Comparison of ENCODE assay signal across 13 cellular contexts in genomic region chr12:6968426-6968825, GRCh38. TPM values are rescaled to one million over a fixed set of nuclear protein-coding genes. Genes with fewer than 3 reads are reported as not detected.
DNase-seq lines count a peak whose midpoint lies in the region; ATAC-seq, FAIRE-seq and TF ChIP-seq lines count a peak whose summit lies in the region.
"Had no signal": no experiment of that assay in that cellular context is flagged by ENCODE, and none has a peak within 500 bp of the region (broad histone marks: within the 10 kb centered on the region; RNA-seq: fewer than 3 reads in every experiment).

No MANE protein-coding gene starts in this region.

- H3K36me3 Mint-ChIP-seq in stimulated activated naive CD8-positive, alpha-beta T cell treated with anti-CD3 and anti-CD28 coated beads, Interleukin-15, Interleukin-2, amounts not matched to agents 100 ng/mL and 50 ng/mL, for 24 hours (ENCODE audit: low read depth): peaks cover 79% of the 10 kb centered on the region
- H3K36me3 Mint-ChIP-seq in activated CD4-positive, alpha-beta memory T cell treated with anti-CD3 and anti-CD28 coated beads for 36 hours: peaks cover 50% of the 10 kb centered on the region

- no peaks in the 10 kb centered on the region for H3K27me3 ChIP-seq in keratinocyte (ENCODE audit: control insufficient read depth, extremely low read depth, insufficient read depth, low read length)
- H3K27me3 ChIP-seq in upper lobe of right lung: no peaks in the 10 kb centered on the region
- H3K27me3 ChIP-seq: SJSA1 had no signal

- H3K27ac ChIP-seq in keratinocyte (ENCODE audit: control insufficient read depth, insufficient read depth, low read length) (no peak overlapping the region), upper lobe of right lung (no peak overlapping the region)
- H3K27ac ChIP-seq: SJSA1 had no signal

- no peak overlapping the region for H3K9ac ChIP-seq in keratinocyte (ENCODE audit: control insufficient read depth, extremely low read depth, insufficient read depth, low read length)

- ATAC-seq in stimulated activated naive CD8-positive, alpha-beta T cell treated with anti-CD3 and anti-CD28 coated beads, Interleukin-15, Interleukin-2, amounts not matched to agents 100 U/mL and 50 U/mL, for 24 hours: no peak
- ATAC-seq in upper lobe of right lung (no peak), GM19467 (IDR thresholded peaks at IDR 0.05; ENCODE audit: unreplicated experiment) (no peak)
- ATAC-seq: mucosa of descending colon had no signal

- H3K79me2 ChIP-seq in keratinocyte (ENCODE audit: control insufficient read depth, insufficient read depth, low read length): peaks cover 91% of the 10 kb centered on the region

- no peaks in the 10 kb centered on the region for H3K27me3 Mint-ChIP-seq in stimulated activated naive CD8-positive, alpha-beta T cell treated with anti-CD3 and anti-CD28 coated beads, Interleukin-15, Interleukin-2, amounts not matched to agents 100 ng/mL and 50 ng/mL, for 24 hours
- H3K27me3 Mint-ChIP-seq in activated CD4-positive, alpha-beta memory T cell treated with anti-CD3 and anti-CD28 coated beads for 36 hours: no peaks in the 10 kb centered on the region

- H3K9me3 ChIP-seq in keratinocyte (ENCODE audit: control insufficient read depth, low read depth, low read length) (no peaks in the 10 kb centered on the region), upper lobe of right lung (no peaks in the 10 kb centered on the region)
- H3K9me3 ChIP-seq: mucosa of descending colon, SJSA1 had no signal

- H3K36me3 ChIP-seq in keratinocyte (ENCODE audit: control insufficient read depth in 2 of 2, extremely low read depth in 1 of 2, insufficient read depth in 2 of 2, low read length in 2 of 2) (peaks cover 22 to 55% of the 10 kb centered on the region in 2 experiments), upper lobe of right lung (peaks cover 46% of the 10 kb centered on the region)

- peak overlapping the region; percentile 86 for H3K4me2 ChIP-seq in keratinocyte (ENCODE audit: control insufficient read depth, extremely low read depth, insufficient read depth, low read depth, low read length)

- H4K20me1 ChIP-seq in keratinocyte (ENCODE audit: control insufficient read depth, extremely low read depth, insufficient read depth, low read length): peaks cover 8% of the 10 kb centered on the region

- H3K9me3 Mint-ChIP-seq in stimulated activated naive CD8-positive, alpha-beta T cell treated with anti-CD3 and anti-CD28 coated beads, Interleukin-15, Interleukin-2, amounts not matched to agents 100 ng/mL and 50 ng/mL, for 24 hours: no peaks in the 10 kb centered on the region
- H3K9me3 Mint-ChIP-seq in activated CD4-positive, alpha-beta memory T cell treated with anti-CD3 and anti-CD28 coated beads for 36 hours: no peaks in the 10 kb centered on the region

- peak overlapping the region; percentile 100 for H3K27ac Mint-ChIP-seq in stimulated activated naive CD8-positive, alpha-beta T cell treated with anti-CD3 and anti-CD28 coated beads, Interleukin-15, Interleukin-2, amounts not matched to agents 100 ng/mL and 50 ng/mL, for 24 hours
- peak overlapping the region; percentile 98 for H3K27ac Mint-ChIP-seq in activated CD4-positive, alpha-beta memory T cell treated with anti-CD3 and anti-CD28 coated beads for 36 hours

- H3K4me1 ChIP-seq in keratinocyte (ENCODE audit: control insufficient read depth, extremely low read depth, insufficient read depth, low read length): peaks cover 42% of the 10 kb centered on the region
- peaks cover 33% of the 10 kb centered on the region for H3K4me1 ChIP-seq in upper lobe of right lung

- H3K9me1 ChIP-seq in keratinocyte (ENCODE audit: control insufficient read depth, extremely low read depth, insufficient read depth, low read length): peaks cover 3% of the 10 kb centered on the region

- H3K4me3 ChIP-seq in keratinocyte (ENCODE audit: control insufficient read depth in 2 of 3, extremely low read depth in 1 of 3, insufficient read depth in 2 of 3, low read depth in 1 of 3, low read length in 3 of 3) (no peak overlapping the region), upper lobe of right lung (no peak overlapping the region)
- H3K4me3 ChIP-seq: mucosa of descending colon had no signal

- intact Hi-C loops in activated CD4-positive, alpha-beta memory T cell treated with anti-CD3 and anti-CD28 coated beads for 36 hours (cut with micrococcal nuclease): no loop called here
- intact Hi-C loops in upper lobe of right lung (cut with DNase I): loop anchor here (10.0 kb wide), 1 partner anchor 146 kb away; no protein-coding TSS in a partner anchor

- peaks cover 82% of the 10 kb centered on the region for H3K4me1 Mint-ChIP-seq in stimulated activated naive CD8-positive, alpha-beta T cell treated with anti-CD3 and anti-CD28 coated beads, Interleukin-15, Interleukin-2, amounts not matched to agents 100 ng/mL and 50 ng/mL, for 24 hours (ENCODE audit: low read depth)
- H3K4me1 Mint-ChIP-seq in activated CD4-positive, alpha-beta memory T cell treated with anti-CD3 and anti-CD28 coated beads for 36 hours (ENCODE audit: low read depth): peaks cover 62% of the 10 kb centered on the region

- POLR2A ChIA-PET in activated CD4-positive, alpha-beta memory T cell treated with anti-CD3 and anti-CD28 coated beads for 36 hours (lab: Charles Lee): interaction anchor here (1.0 to 3.6 kb wide), 6 partner anchors 7 to 30 kb away, joined by 3 to 50 read pairs (median 10); partner anchors contain the start of genes C12orf57, PTPN6 and RNU7-1

- no peak for TF ChIP-seq CTCF in keratinocyte (optimal IDR thresholded peaks at IDR 0.05 in 1 of 3, IDR thresholded peaks at IDR 0.05 in 1 of 3, conservative IDR thresholded peaks at IDR 0.05 in 1 of 3; ENCODE audit: extremely low read depth in 1 of 3, insufficient read depth in 2 of 3, low read length in 3 of 3)
- no peak for TF ChIP-seq CTCF in upper lobe of right lung (IDR thresholded peaks at IDR 0.05)

- CTCF ChIA-PET in activated CD4-positive, alpha-beta memory T cell treated with anti-CD3 and anti-CD28 coated beads for 36 hours (lab: Charles Lee): interaction anchor here (0.8 to 2.9 kb wide), 10 partner anchors 10 to 99 kb away, joined by 3 to 34 read pairs (median 8); partner anchors contain the start of genes C12orf57, PTPN6, RNU7-1 and SPSB2

- DNase-seq in stimulated activated naive CD8-positive, alpha-beta T cell treated with anti-CD3 and anti-CD28 coated beads, Interleukin-15, Interleukin-2, amounts not matched to agents 100 U/mL and 50 U/mL, for 24 hours: no peak
- no peak for DNase-seq in activated CD4-positive, alpha-beta memory T cell treated with anti-CD3 and anti-CD28 coated beads for 36 hours
- DNase-seq in keratinocyte (ENCODE audit: low read depth, low spot score) (no peak), upper lobe of right lung (peak; percentile 17), NCI-H1436 (lab: John Stamatoyannopoulos, UW) (no peak)
- DNase-seq in stimulated activated CD4-positive, alpha-beta T cell treated with anti-CD3 and anti-CD28 coated beads, Interleukin-2, amount 100 ng/mL, for 24 hours: no peak
- DNase-seq: activated gamma-delta T cell treated with Interleukin-2 at 50 U/mL for 16 hours, mucosa of descending colon, NCI-H1417 had no signal

- no peak overlapping the region for H2AFZ ChIP-seq in keratinocyte (ENCODE audit: control insufficient read depth, low read length)

- H3K4me3 Mint-ChIP-seq in stimulated activated naive CD8-positive, alpha-beta T cell treated with anti-CD3 and anti-CD28 coated beads, Interleukin-15, Interleukin-2, amounts not matched to agents 100 ng/mL and 50 ng/mL, for 24 hours: peak overlapping the region; percentile 100
- peak overlapping the region; percentile 100 for H3K4me3 Mint-ChIP-seq in activated CD4-positive, alpha-beta memory T cell treated with anti-CD3 and anti-CD28 coated beads for 36 hours

- FAIRE-seq in keratinocyte (lab: Jason Lieb, UNC): no peak
- FAIRE-seq: GM19239 had no signal

- dilution Hi-C loops in keratinocyte (cut with MboI; ENCODE audit: extremely low pct_ligation_motif_present, low sequenced_read_pairs): no loop called here

RNA-seq across cellular contexts. Expression of gene PHB2, which starts 2.0 kb away (rescaled TPM):
- total RNA-seq in activated CD4-positive, alpha-beta memory T cell treated with anti-CD3 and anti-CD28 coated beads for 36 hours: 100 to 1,000 TPM; 334 to 346 TPM
- 225 to 270 TPM (median 244 TPM) in 3 replicates for polyA plus RNA-seq in keratinocyte
- 45.5 TPM for polyA plus RNA-seq in keratinocyte (2011; ENCODE audit: low read depth)
- polyA plus RNA-seq in keratinocyte (2011; cell fraction: cytosol; rRNA removed): 214 and 236 TPM in 2 replicates
- 161 and 173 TPM in 2 replicates for polyA plus RNA-seq in keratinocyte (2011; cell fraction: nucleus; rRNA removed)
- 97.6 and 161 TPM in 2 replicates for polyA plus RNA-seq in keratinocyte (2012; ENCODE audit: low replicate concordance)
- polyA minus RNA-seq in keratinocyte: 102 to 141 TPM (median 127 TPM) in 3 replicates
- polyA minus RNA-seq in keratinocyte (2011; cell fraction: cytosol; rRNA and poly(A)+ RNA removed): 116 TPM
- 52.7 and 53.3 TPM in 2 replicates for polyA minus RNA-seq in keratinocyte (2011; cell fraction: nucleus; rRNA and poly(A)+ RNA removed)
- 126 TPM for total RNA-seq in upper lobe of right lung

RNA-seq across cellular contexts. Expression of gene EMG1, which starts 2.3 kb away (rescaled TPM):
- total RNA-seq in activated CD4-positive, alpha-beta memory T cell treated with anti-CD3 and anti-CD28 coated beads for 36 hours: 10 to 100 TPM; 76.5 to 81.5 TPM
- 61.6 to 104 TPM (median 76.9 TPM) in 3 replicates for polyA plus RNA-seq in keratinocyte
- polyA plus RNA-seq in keratinocyte (2011; ENCODE audit: low read depth): 56.1 TPM
- 73.4 and 74.3 TPM in 2 replicates for polyA plus RNA-seq in keratinocyte (2011; cell fraction: cytosol; rRNA removed)
- 48.1 and 49.0 TPM in 2 replicates for polyA plus RNA-seq in keratinocyte (2011; cell fraction: nucleus; rRNA removed)
- 79.0 and 91.0 TPM in 2 replicates for polyA plus RNA-seq in keratinocyte (2012; ENCODE audit: low replicate concordance)
- polyA minus RNA-seq in keratinocyte: 24.4 to 38.8 TPM (median 30.2 TPM) in 3 replicates
- 21.5 TPM for polyA minus RNA-seq in keratinocyte (2011; cell fraction: cytosol; rRNA and poly(A)+ RNA removed)
- polyA minus RNA-seq in keratinocyte (2011; cell fraction: nucleus; rRNA and poly(A)+ RNA removed): 7.2 and 15.8 TPM in 2 replicates
- 35.6 TPM for total RNA-seq in upper lobe of right lung

RNA-seq across cellular contexts. Expression of gene PTPN6, which starts 17.3 kb away (rescaled TPM):
- 100 to 1,000 TPM; 321 to 324 TPM for total RNA-seq in activated CD4-positive, alpha-beta memory T cell treated with anti-CD3 and anti-CD28 coated beads for 36 hours
- polyA plus RNA-seq in keratinocyte: 18.7 to 21.0 TPM (median 19.7 TPM) in 3 replicates
- 29.9 TPM for polyA plus RNA-seq in keratinocyte (2011; ENCODE audit: low read depth)
- 11.7 and 19.6 TPM in 2 replicates for polyA plus RNA-seq in keratinocyte (2011; cell fraction: cytosol; rRNA removed)
- polyA plus RNA-seq in keratinocyte (2011; cell fraction: nucleus; rRNA removed): 28.5 and 37.9 TPM in 2 replicates
- polyA plus RNA-seq in keratinocyte (2012; ENCODE audit: low replicate concordance): 24.7 and 25.1 TPM in 2 replicates
- 14.2 to 34.8 TPM (median 17.7 TPM) in 3 replicates for polyA minus RNA-seq in keratinocyte
- polyA minus RNA-seq in keratinocyte (2011; cell fraction: cytosol; rRNA and poly(A)+ RNA removed): 23.8 TPM
- 5.6 and 10.3 TPM in 2 replicates for polyA minus RNA-seq in keratinocyte (2011; cell fraction: nucleus; rRNA and poly(A)+ RNA removed)
- total RNA-seq in upper lobe of right lung: 154 TPM
- total RNA-seq: SJSA1 had no signal

RNA-seq across cellular contexts. Expression of gene C12orf57, which starts 24.6 kb away (rescaled TPM):
- 100 to 1,000 TPM; 257 to 272 TPM for total RNA-seq in activated CD4-positive, alpha-beta memory T cell treated with anti-CD3 and anti-CD28 coated beads for 36 hours
- polyA plus RNA-seq in keratinocyte: 121 to 211 TPM (median 137 TPM) in 3 replicates
- 27.9 TPM for polyA plus RNA-seq in keratinocyte (2011; ENCODE audit: low read depth)
- 145 and 239 TPM in 2 replicates for polyA plus RNA-seq in keratinocyte (2011; cell fraction: cytosol; rRNA removed)
- polyA plus RNA-seq in keratinocyte (2011; cell fraction: nucleus; rRNA removed): 64.7 and 79.2 TPM in 2 replicates
- 106 and 137 TPM in 2 replicates for polyA plus RNA-seq in keratinocyte (2012; ENCODE audit: low replicate concordance)
- polyA minus RNA-seq in keratinocyte: 30.4 to 74.9 TPM (median 35.3 TPM) in 3 replicates
- 64.5 TPM for polyA minus RNA-seq in keratinocyte (2011; cell fraction: cytosol; rRNA and poly(A)+ RNA removed)
- 20.9 and 21.8 TPM in 2 replicates for polyA minus RNA-seq in keratinocyte (2011; cell fraction: nucleus; rRNA and poly(A)+ RNA removed)
- total RNA-seq in upper lobe of right lung: 197 TPM

RNA-seq across cellular contexts. Expression of gene RNU7-1, which starts 24.8 kb away (rescaled TPM):
- total RNA-seq in activated CD4-positive, alpha-beta memory T cell treated with anti-CD3 and anti-CD28 coated beads for 36 hours: not detected
- polyA plus RNA-seq in keratinocyte: not detected in 3 replicates
- polyA plus RNA-seq in keratinocyte (2011; ENCODE audit: low read depth): not detected
- polyA plus RNA-seq in keratinocyte (2011; cell fraction: cytosol; rRNA removed): not detected in 2 replicates
- not detected in 2 replicates for polyA plus RNA-seq in keratinocyte (2011; cell fraction: nucleus; rRNA removed)
- not detected in 2 replicates for polyA plus RNA-seq in keratinocyte (2012; ENCODE audit: low replicate concordance)
- polyA minus RNA-seq in keratinocyte: not detected in 3 replicates
- polyA minus RNA-seq in keratinocyte (2011; cell fraction: cytosol; rRNA and poly(A)+ RNA removed): not detected
- polyA minus RNA-seq in keratinocyte (2011; cell fraction: nucleus; rRNA and poly(A)+ RNA removed): not detected in 2 replicates
- not detected for total RNA-seq in upper lobe of right lung
- total RNA-seq: mucosa of descending colon, SJSA1 had no signal
